Comparison of ENCODE assay signal across 10 cellular contexts in the genomic region with DNA sequence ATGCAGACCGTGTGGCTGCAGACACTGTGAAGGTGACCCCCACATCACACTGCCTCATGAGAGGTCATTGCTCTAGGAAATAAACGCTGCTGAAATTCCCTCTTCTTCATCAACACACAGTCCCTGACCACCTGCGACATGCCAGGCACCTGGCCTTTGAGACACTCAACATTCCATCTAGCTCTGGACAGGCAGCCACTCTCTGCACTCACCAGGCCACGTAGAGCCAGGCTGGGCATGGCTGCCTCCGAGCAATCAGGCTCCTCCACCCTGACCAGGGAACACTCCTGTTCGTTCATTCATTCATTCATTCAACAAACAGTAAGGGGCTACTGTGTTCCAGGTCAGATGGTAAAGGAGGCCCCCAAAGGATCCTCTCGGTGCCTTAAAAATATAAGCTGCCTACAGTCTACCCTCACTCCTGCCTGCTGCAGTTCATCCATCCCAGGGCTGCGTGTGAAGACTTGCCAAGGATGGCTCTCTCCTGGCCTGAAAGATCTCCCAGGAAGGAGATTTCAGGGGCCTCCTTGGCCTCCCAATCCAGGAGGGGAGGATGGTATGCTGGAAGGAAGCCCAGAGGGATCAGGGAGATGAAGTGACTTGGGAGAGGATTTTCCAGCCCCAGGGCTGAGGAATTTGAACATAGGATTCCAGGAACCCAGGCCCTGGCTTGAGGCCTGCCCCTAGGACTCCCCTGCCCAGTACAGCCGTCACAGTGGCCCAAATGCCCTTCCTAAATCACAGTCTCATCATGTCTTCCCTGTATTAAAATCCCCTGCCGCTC.
A peak's percentile ranks its signal among the peaks of the same experiment; 100 is the strongest.
DNase-seq lines count a peak whose midpoint lies in the region; ATAC-seq and TF ChIP-seq lines count a peak whose summit lies in the region.
"Had no signal": no experiment of that assay in that cellular context is flagged by ENCODE, and none has a peak within 500 bp of the region (broad histone marks: within the 10 kb centered on the region; RNA-seq: fewer than 3 reads in every experiment).

No MANE protein-coding gene starts in this region.

- H3K9ac ChIP-seq in NT2/D1 (ENCODE audit: insufficient read length, low read depth), result peak overlapping the region; percentile 4

- peaks cover 10% of the 10 kb centered on the region for H3K4me1 ChIP-seq in NT2/D1 (ENCODE audit: insufficient read depth, insufficient read length)

- no peak for ATAC-seq in HG02973 (IDR thresholded peaks at IDR 0.05; ENCODE audit: unreplicated experiment)
- no peak for ATAC-seq in HG03378 (IDR thresholded peaks at IDR 0.05; ENCODE audit: unreplicated experiment)

- H3K27me3 ChIP-seq in NT2/D1 (ENCODE audit: insufficient read depth, insufficient read length), result no peaks in the 10 kb centered on the region

- H3K4me3 Mint-ChIP-seq in mesothelial cell of epicardium, result no peak overlapping the region
- peak overlapping the region; percentile 70 for H3K4me3 Mint-ChIP-seq in type B pancreatic cell

- no peak for DNase-seq in NT2/D1 (ENCODE audit: low read depth, low spot score)
- DNase-seq in epithelial cell of esophagus (ENCODE audit: low read depth), result peak; percentile 20
- DNase-seq in mesothelial cell of epicardium (ENCODE audit: low spot score in 2 of 2, unreplicated experiment in 2 of 2), result no peak
- DNase-seq in type B pancreatic cell (ENCODE audit: extremely low spot score, unreplicated experiment), result no peak
- no peak for DNase-seq in NCI-H2196 (lab: John Stamatoyannopoulos, UW; ENCODE audit: unreplicated experiment)
- DNase-seq: activated CD8-positive, alpha-beta memory T cell treated with anti-CD3 and anti-CD28 coated beads, Interleukin-2, amount 50 U/mL, for 4 hours; cortex of kidney; T-helper 2 cell had no signal

- H3K36me3 Mint-ChIP-seq in mesothelial cell of epicardium, result no peaks in the 10 kb centered on the region
- H3K36me3 Mint-ChIP-seq in type B pancreatic cell, result peaks cover 9% of the 10 kb centered on the region

- no peaks in the 10 kb centered on the region for H3K36me3 ChIP-seq in NT2/D1 (ENCODE audit: insufficient read depth, insufficient read length, low read length)

- TF ChIP-seq CTCF in epithelial cell of esophagus (IDR thresholded peaks at IDR 0.05; ENCODE audit: insufficient read depth, low read depth, low read length, missing control alignments) (no peak), mesothelial cell of epicardium (IDR thresholded peaks at IDR 0.05; ENCODE audit: unreplicated experiment) (no peak), type B pancreatic cell (conservative IDR thresholded peaks at IDR 0.05) (no peak)

- H3K4me3 ChIP-seq in NT2/D1 (ENCODE audit: insufficient read length, low read depth), result no peak overlapping the region
- no peak overlapping the region for H3K4me3 ChIP-seq in epithelial cell of esophagus (ENCODE audit: low read length)

- H3K9me3 Mint-ChIP-seq in mesothelial cell of epicardium, result no peaks in the 10 kb centered on the region
- no peaks in the 10 kb centered on the region for H3K9me3 Mint-ChIP-seq in type B pancreatic cell

- H3K27ac Mint-ChIP-seq in mesothelial cell of epicardium (peak overlapping the region; percentile 88), type B pancreatic cell (peak overlapping the region; percentile 42)

- H3K27me3 Mint-ChIP-seq in mesothelial cell of epicardium (ENCODE audit: low read depth), result no peaks in the 10 kb centered on the region
- no peaks in the 10 kb centered on the region for H3K27me3 Mint-ChIP-seq in type B pancreatic cell

- peaks cover 75% of the 10 kb centered on the region for H3K4me1 Mint-ChIP-seq in mesothelial cell of epicardium
- peaks cover 58% of the 10 kb centered on the region for H3K4me1 Mint-ChIP-seq in type B pancreatic cell (ENCODE audit: unreplicated experiment)

- H3K9me3 ChIP-seq in NT2/D1 (ENCODE audit: insufficient read depth, low read length), result no peaks in the 10 kb centered on the region
